ENCODE assay signal across 8 cellular contexts in genomic region chr11:66727883-66728759, GRCh38. TPM values are rescaled to one million over a fixed set of nuclear protein-coding genes. Genes with fewer than 3 reads are reported as not detected.
DNase-seq lines count a peak whose midpoint lies in the region; ATAC-seq and TF ChIP-seq lines count a peak whose summit lies in the region.

No MANE protein-coding gene starts in this region.

- H3K27me3 ChIP-seq in HL-60 (ENCODE audit: insufficient read depth, poor library complexity, severe bottlenecking): peaks cover 63% of the 10 kb centered on the region
- peaks cover 5% of the 10 kb centered on the region for H3K27me3 ChIP-seq in ascending aorta
- no peaks in the 10 kb centered on the region for H3K27me3 ChIP-seq in layer of hippocampus (ENCODE audit: control insufficient read depth, insufficient read depth, low read length)
- H3K27me3 ChIP-seq in thoracic aorta (replicated peaks; ENCODE audit: insufficient read depth): no peaks in the 10 kb centered on the region

- no peak for ATAC-seq in thoracic aorta (ENCODE audit: insufficient number of reproducible peaks, low FRiP score, low read depth)
- ATAC-seq in GM19351 (IDR thresholded peaks at IDR 0.05; ENCODE audit: unreplicated experiment): no peak

- no peaks in the 10 kb centered on the region for H3K36me3 ChIP-seq in ascending aorta
- H3K36me3 ChIP-seq in thoracic aorta: no peaks in the 10 kb centered on the region

- H3K27ac ChIP-seq in C4-2B (peak overlapping the region; percentile 90), HL-60 (replicated peaks) (no peak overlapping the region), ascending aorta (no peak overlapping the region), layer of hippocampus (ENCODE audit: low read depth, low read length) (peak overlapping the region; percentile 46), thoracic aorta (no peak overlapping the region)

- no peak for DNase-seq in HL-60 (ENCODE audit: low read depth in 1 of 2, low spot score in 1 of 2)
- no peak for DNase-seq in ascending aorta (ENCODE audit: low spot score in 2 of 2)
- DNase-seq in thoracic aorta (ENCODE audit: low spot score): no peak
- DNase-seq in middle frontal gyrus (ENCODE audit: extremely low spot score, low spot score): no peak
- DNase-seq in activated CD4-positive, CD25-positive, alpha-beta regulatory T cell treated with anti-CD3 and anti-CD28 coated beads, Interleukin-2, amount 50 U/mL, for 72 hours: no peak

- TF ChIP-seq CTCF in C4-2B (conservative IDR thresholded peaks at IDR 0.05) (no peak), HL-60 (IDR thresholded peaks at IDR 0.05; ENCODE audit: insufficient read depth, low read length) (no peak), ascending aorta (IDR thresholded peaks at IDR 0.05) (no peak), thoracic aorta (IDR thresholded peaks at IDR 0.05) (no peak)

- H3K4me1 ChIP-seq in ascending aorta: peaks cover 3 to 6% of the 10 kb centered on the region in 2 donors
- H3K4me1 ChIP-seq in thoracic aorta (ENCODE audit: control insufficient read depth in 1 of 2, low read depth in 2 of 2): peaks cover 0 to 12% of the 10 kb centered on the region in 2 donors

- intact Hi-C loops in ascending aorta (cut with DNase I): no loop called here

- H3K4me3 ChIP-seq in HL-60 (replicated peaks; ENCODE audit: insufficient read depth, low read length): peak overlapping the region; percentile 6; the same call in 1 of the 2 replicates
- H3K4me3 ChIP-seq in ascending aorta: peak overlapping the region; percentile 60 to 78
- peak overlapping the region; percentile 67 for H3K4me3 ChIP-seq in thoracic aorta

- H3K9me3 ChIP-seq in ascending aorta (no peaks in the 10 kb centered on the region), thoracic aorta (no peaks in the 10 kb centered on the region)

RNA-seq across cellular contexts. Expression of gene SPTBN2, which starts 0.9 kb away (rescaled TPM):
- total RNA-seq in ascending aorta: 3.2 TPM
- total RNA-seq in thoracic aorta: 1 to 10 TPM; 1.2 to 5.6 TPM

RNA-seq across cellular contexts. Expression of gene RBM4B, which starts 50.4 kb away (rescaled TPM):
- total RNA-seq in ascending aorta (87.0 TPM), thoracic aorta (1 to 10 TPM; 8.9 to 9.2 TPM)

Comparison
In these comparisons a context has a peak if more than half of its experiments do, and no peak if none do; other contexts are left out.
1. H3K27ac ChIP-seq: peak in C4-2B (single experiment) and layer of hippocampus (single experiment); none in HL-60 (single experiment), ascending aorta (0 of 2) and thoracic aorta (0 of 2).
2. H3K4me3 ChIP-seq: peak in every context shown above with its lines; median percentile 69 in ascending aorta; 67 in thoracic aorta; 6 in HL-60.